Comparison of ENCODE assay signal across 1 cellular context in genomic region chr19:44738161-44738535, GRCh38.
TF ChIP-seq lines count a peak whose summit lies in the region.

No MANE protein-coding gene starts in this region.

TF ChIP-seq in GM12878, 131 proteins besides CTCF, POLR2A, EP300 and RAD21:
- TF ChIP-seq ESRRA (IDR thresholded peaks at IDR 0.05; ENCODE audit: low read length) (no peak), TCF7 (IDR thresholded peaks at IDR 0.05; ENCODE audit: borderline replicate concordance) (no peak), TCF12 (IDR thresholded peaks at IDR 0.05; ENCODE audit: low read depth, low read length) (no peak), SP1 (IDR thresholded peaks at IDR 0.05; ENCODE audit: low read depth, low read length) (no peak), NR2C1 (IDR thresholded peaks at IDR 0.05) (no peak), ETV6 (conservative IDR thresholded peaks at IDR 0.05 in 1 of 2, IDR thresholded peaks at IDR 0.05 in 1 of 2; ENCODE audit: borderline replicate concordance in 1 of 2, low read depth in 1 of 2) (no peak), GATAD2B (conservative IDR thresholded peaks at IDR 0.05; ENCODE audit: low read depth) (no peak), NKRF (conservative IDR thresholded peaks at IDR 0.05) (no peak), MYC (IDR thresholded peaks at IDR 0.05; ENCODE audit: insufficient read depth, insufficient read length, insufficient replicate concordance, low read length, severe bottlenecking) (no peak), JUNB (IDR thresholded peaks at IDR 0.05) (no peak), POLR2AphosphoS2 (IDR thresholded peaks at IDR 0.05; ENCODE audit: low read depth, low read length) (no peak), FOXK2 (IDR thresholded peaks at IDR 0.05) (no peak), HCFC1 (IDR thresholded peaks at IDR 0.05; ENCODE audit: low read length) (no peak)
- TF ChIP-seq, protein P1, sequence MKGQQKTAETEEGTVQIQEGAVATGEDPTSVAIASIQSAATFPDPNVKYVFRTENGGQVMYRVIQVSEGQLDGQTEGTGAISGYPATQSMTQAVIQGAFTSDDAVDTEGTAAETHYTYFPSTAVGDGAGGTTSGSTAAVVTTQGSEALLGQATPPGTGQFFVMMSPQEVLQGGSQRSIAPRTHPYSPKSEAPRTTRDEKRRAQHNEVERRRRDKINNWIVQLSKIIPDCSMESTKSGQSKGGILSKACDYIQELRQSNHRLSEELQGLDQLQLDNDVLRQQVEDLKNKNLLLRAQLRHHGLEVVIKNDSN (IDR thresholded peaks at IDR 0.05; ENCODE audit: borderline replicate concordance, extremely low read length, insufficient read depth, low read depth, low read length) = no peak
